Comparison of ENCODE assay signal across 9 cellular contexts in genomic region chr19:19628499-19629134, GRCh38. TPM values are rescaled to one million over a fixed set of nuclear protein-coding genes. Genes with fewer than 3 reads are reported as not detected.
A peak's percentile ranks its signal among the peaks of the same experiment; 100 is the strongest.
DNase-seq lines count a peak whose midpoint lies in the region; ATAC-seq and TF ChIP-seq lines count a peak whose summit lies in the region.
"Had no signal": no experiment of that assay in that cellular context is flagged by ENCODE, and none has a peak within 500 bp of the region (broad histone marks: within the 10 kb centered on the region; RNA-seq: fewer than 3 reads in every experiment).

No MANE protein-coding gene starts in this region.

- no peak for TF ChIP-seq CTCF in Panc1 (IDR thresholded peaks at IDR 0.05)

- peak overlapping the region; percentile 90 for H3K27ac Mint-ChIP-seq in activated naive CD8-positive, alpha-beta T cell treated with anti-CD3 and anti-CD28 coated beads, Interleukin-2, amount 10 ng/mL, durations not matched to agents 7 days and 5 days

- no peaks in the 10 kb centered on the region for H3K9me3 Mint-ChIP-seq in activated naive CD8-positive, alpha-beta T cell treated with anti-CD3 and anti-CD28 coated beads, Interleukin-2, amount 10 ng/mL, durations not matched to agents 7 days and 5 days

- no TSS peak for BruUV-seq in Panc1 (replicated peaks; lab: Mats Ljungman, UMichigan)

- in situ Hi-C loops in Panc1 (cut with HindIII; ENCODE audit: low pct_unique_long_range_greater_than_20kb, low sequenced_read_pairs) (no loop called here), G401 (cut with HindIII; ENCODE audit: low sequenced_read_pairs) (no loop called here)

- peak overlapping the region; percentile 82 for H3K4me3 Mint-ChIP-seq in activated naive CD8-positive, alpha-beta T cell treated with anti-CD3 and anti-CD28 coated beads, Interleukin-2, amount 10 ng/mL, durations not matched to agents 7 days and 5 days

- no peaks in the 10 kb centered on the region for H3K27me3 ChIP-seq in Panc1 (ENCODE audit: control insufficient read depth, insufficient read depth, low read length)
- H3K27me3 ChIP-seq in iPS DF 6.9 (ENCODE audit: control insufficient read depth, insufficient read depth, low read length): no peaks in the 10 kb centered on the region

- no peaks in the 10 kb centered on the region for H3K9me3 ChIP-seq in Panc1 (ENCODE audit: control insufficient read depth, insufficient read depth, low read depth, low read length)
- no peaks in the 10 kb centered on the region for H3K9me3 ChIP-seq in iPS DF 6.9 (ENCODE audit: control insufficient read depth, insufficient read depth, low read length)

- no peaks in the 10 kb centered on the region for H3K27me3 Mint-ChIP-seq in activated naive CD8-positive, alpha-beta T cell treated with anti-CD3 and anti-CD28 coated beads, Interleukin-2, amount 10 ng/mL, durations not matched to agents 7 days and 5 days

- intact Hi-C loops in Panc1 (cut with micrococcal nuclease; ENCODE audit: unreplicated experiment): no loop called here

- CTCF ChIA-PET in Panc1 (lab: Charles Lee): no interaction called here

- H3K4me1 ChIP-seq in Panc1 (ENCODE audit: control insufficient read depth, insufficient read depth, low read length) (peaks cover 3% of the 10 kb centered on the region; the same call in 1 of the 2 replicates), iPS DF 6.9 (ENCODE audit: control insufficient read depth, insufficient read depth, low read length) (peaks cover 6% of the 10 kb centered on the region)

- H3K27ac ChIP-seq in Panc1 (ENCODE audit: low read length) (peak overlapping the region; percentile 0; the same call in 1 of the 2 replicates), iPS DF 6.9 (ENCODE audit: low read length) (no peak overlapping the region)

- WGBS in iPS DF 6.9 (ENCODE audit: insufficient coverage, insufficient read length): no CpG with 5 or more reads among the region's 52 CpGs

- peaks cover 24% of the 10 kb centered on the region for H3K4me1 Mint-ChIP-seq in activated naive CD8-positive, alpha-beta T cell treated with anti-CD3 and anti-CD28 coated beads, Interleukin-2, amount 10 ng/mL, durations not matched to agents 7 days and 5 days

- DNase-seq in DMS53 treated with DMSO at 0.1 percent for 48 hours (lab: John Stamatoyannopoulos, UW; ENCODE audit: unreplicated experiment): peak; percentile 28
- no peak for DNase-seq in Panc1 (ENCODE audit: low read depth, low spot score)
- no peak for DNase-seq in activated naive CD8-positive, alpha-beta T cell treated with anti-CD3 and anti-CD28 coated beads, Interleukin-2, amount 10 ng/mL, durations not matched to agents 7 days and 5 days
- DNase-seq in iPS DF 6.9 (ENCODE audit: low read depth, low spot score): peak; percentile 64
- peak; percentile 65 for DNase-seq in stimulated activated CD4-positive, alpha-beta T cell treated with anti-CD3 and anti-CD28 coated beads, Interleukin-15, amount 100 ng/mL, for 24 hours
- DNase-seq in G401 (ENCODE audit: low spot score): no peak
- no peak for DNase-seq in GDM1 (lab: John Stamatoyannopoulos, UW)

- POLR2A ChIA-PET in Panc1 (lab: Charles Lee): no interaction called here
- POLR2A ChIA-PET in activated naive CD8-positive, alpha-beta T cell treated with anti-CD3 and anti-CD28 coated beads, Interleukin-2, amount 10 ng/mL, durations not matched to agents 7 days and 5 days (lab: Charles Lee): interaction anchor here (0.6 to 3.6 kb wide), 16 partner anchors 10 to 423 kb away, joined by 3 to 25 read pairs (median 3); partner anchors contain the start of gene ATP13A1

- ATAC-seq in HG03025 (IDR thresholded peaks at IDR 0.05; ENCODE audit: low FRiP score, unreplicated experiment): peak; percentile 1
- peak; percentile 68 for ATAC-seq in Panc1
- peak; percentile 8 for ATAC-seq in activated naive CD8-positive, alpha-beta T cell treated with anti-CD3 and anti-CD28 coated beads, Interleukin-2, amount 10 ng/mL, durations not matched to agents 7 days and 5 days (ENCODE audit: low read depth)
- ATAC-seq: K562 had no signal

- peak overlapping the region; percentile 52 to 62 for H3K4me3 ChIP-seq in Panc1 (ENCODE audit: low read depth in 2 of 2, low read length in 2 of 2)
- peak overlapping the region; percentile 91; the same call in 1 of the 2 replicates for H3K4me3 ChIP-seq in iPS DF 6.9 (ENCODE audit: low read length)
- H3K4me3 ChIP-seq: K562 had no signal

- no peaks in the 10 kb centered on the region for H3K36me3 ChIP-seq in Panc1 (ENCODE audit: control insufficient read depth, insufficient read depth, low read length)
- H3K36me3 ChIP-seq in iPS DF 6.9 (ENCODE audit: control insufficient read depth, insufficient read depth, low read length): peaks cover 13% of the 10 kb centered on the region

- H3K36me3 Mint-ChIP-seq in activated naive CD8-positive, alpha-beta T cell treated with anti-CD3 and anti-CD28 coated beads, Interleukin-2, amount 10 ng/mL, durations not matched to agents 7 days and 5 days: peaks cover 31% of the 10 kb centered on the region

RNA-seq across cellular contexts. Expression of gene LPAR2, which starts 0.6 kb away (rescaled TPM):
- 16.0 TPM for total RNA-seq in Panc1 (2021; ENCODE audit: unreplicated experiment)
- polyA plus RNA-seq in Panc1 (2012; ENCODE audit: insufficient read length): 29.1 TPM
- total RNA-seq in activated naive CD8-positive, alpha-beta T cell treated with anti-CD3 and anti-CD28 coated beads, Interleukin-2, amount 10 ng/mL, durations not matched to agents 7 days and 5 days: 10 to 100 TPM; 73.6 to 73.8 TPM
- total RNA-seq in G401 (2014; rRNA removed; shearing (Covaris generic)): 5.6 and 6.3 TPM in 2 replicates

RNA-seq across cellular contexts. Expression of gene PBX4, which starts 10.1 kb away (rescaled TPM):
- total RNA-seq in Panc1 (2021; ENCODE audit: unreplicated experiment): 8.3 TPM
- polyA plus RNA-seq in Panc1 (2012; ENCODE audit: insufficient read length): 6.0 TPM
- total RNA-seq in activated naive CD8-positive, alpha-beta T cell treated with anti-CD3 and anti-CD28 coated beads, Interleukin-2, amount 10 ng/mL, durations not matched to agents 7 days and 5 days: 10 to 100 TPM; 41.3 to 46.1 TPM
- total RNA-seq in G401 (2014; rRNA removed; shearing (Covaris generic)): 2.2 and 7.7 TPM in 2 replicates

RNA-seq across cellular contexts. Expression of gene GMIP, which starts 14.8 kb away (rescaled TPM):
- total RNA-seq in Panc1 (2021; ENCODE audit: unreplicated experiment): 18.1 TPM
- polyA plus RNA-seq in Panc1 (2012; ENCODE audit: insufficient read length): 20.1 TPM
- 100 to 1,000 TPM; 128 to 135 TPM for total RNA-seq in activated naive CD8-positive, alpha-beta T cell treated with anti-CD3 and anti-CD28 coated beads, Interleukin-2, amount 10 ng/mL, durations not matched to agents 7 days and 5 days
- total RNA-seq in G401 (2014; rRNA removed; shearing (Covaris generic)): 5.8 and 21.8 TPM in 2 replicates

RNA-seq across cellular contexts. Expression of gene ATP13A1, which starts 34.9 kb away (rescaled TPM):
- total RNA-seq in Panc1 (2021; ENCODE audit: unreplicated experiment): 62.3 TPM
- 57.8 TPM for polyA plus RNA-seq in Panc1 (2012; ENCODE audit: insufficient read length)
- 100 to 1,000 TPM; 108 to 115 TPM for total RNA-seq in activated naive CD8-positive, alpha-beta T cell treated with anti-CD3 and anti-CD28 coated beads, Interleukin-2, amount 10 ng/mL, durations not matched to agents 7 days and 5 days
- total RNA-seq in G401 (2014; rRNA removed; shearing (Covaris generic)): 36.0 and 48.0 TPM in 2 replicates

RNA-seq across cellular contexts. Expression of gene ZNF101, which starts 40.0 kb away (rescaled TPM):
- total RNA-seq in Panc1 (2021; ENCODE audit: unreplicated experiment): 15.6 TPM
- polyA plus RNA-seq in Panc1 (2012; ENCODE audit: insufficient read length): 3.0 TPM
- 100 to 1,000 TPM; 123 to 126 TPM for total RNA-seq in activated naive CD8-positive, alpha-beta T cell treated with anti-CD3 and anti-CD28 coated beads, Interleukin-2, amount 10 ng/mL, durations not matched to agents 7 days and 5 days
- total RNA-seq in G401 (2014; rRNA removed; shearing (Covaris generic)): 15.9 and 19.1 TPM in 2 replicates

Comparison
In these comparisons a context has a peak if more than half of its experiments do, and no peak if none do; other contexts are left out.
1. DNase-seq: peak in DMS53 treated with DMSO at 0.1 percent for 48 hours (single experiment), iPS DF 6.9 (single experiment) and stimulated activated CD4-positive, alpha-beta T cell treated with anti-CD3 and anti-CD28 coated beads, Interleukin-15, amount 100 ng/mL, for 24 hours (single experiment); none in Panc1 (single experiment), activated naive CD8-positive, alpha-beta T cell treated with anti-CD3 and anti-CD28 coated beads, Interleukin-2, amount 10 ng/mL, durations not matched to agents 7 days and 5 days (single experiment), G401 (single experiment) and GDM1 (single experiment).
2. ATAC-seq: peak in every context shown above with its lines; median percentile 68 in Panc1; 8 in activated naive CD8-positive, alpha-beta T cell treated with anti-CD3 and anti-CD28 coated beads, Interleukin-2, amount 10 ng/mL, durations not matched to agents 7 days and 5 days; 1 in HG03025.